Comparison of ENCODE assay signal across 32 cellular contexts in genomic region chr10:66390926-66391325, GRCh38.
DNase-seq lines count a peak whose midpoint lies in the region; ATAC-seq, FAIRE-seq and TF ChIP-seq lines count a peak whose summit lies in the region.
"Had no signal": no experiment of that assay in that cellular context is flagged by ENCODE, and none has a peak within 500 bp of the region (broad histone marks: within the 10 kb centered on the region; RNA-seq: fewer than 3 reads in every experiment).

No MANE protein-coding gene starts in this region.

- H3K4me2 ChIP-seq in HepG2 (ENCODE audit: low read depth, low read length), result no peak overlapping the region
- H3K4me2 ChIP-seq: A549; BLaER1; BLaER1 treated with 17β-estradiol and CSF1 and Interleukin-3, amounts not matched to agents 10 nM and 100 nM had no signal

- no peak for TF ChIP-seq POLR2A in HepG2 (IDR thresholded peaks at IDR 0.05; ENCODE audit: insufficient read depth in 1 of 2, low read depth in 2 of 2, low read length in 2 of 2)
- no peak for TF ChIP-seq POLR2A in right lobe of liver (IDR thresholded peaks at IDR 0.05)

- H3K27ac ChIP-seq in liver (ENCODE audit: low read depth in 1 of 2, low read length in 2 of 2) (peak overlapping the region in 1 of 2 donors; percentile 46), HepG2 (ENCODE audit: extremely low read length, insufficient read depth, low read length) (no peak overlapping the region), right lobe of liver (peak overlapping the region in 2 of 3 donors; percentile 30 to 52)
- H3K27ac ChIP-seq: 22Rv1; A549; BLaER1; BLaER1 treated with 17β-estradiol and CSF1 and Interleukin-3, amounts not matched to agents 10 nM and 100 nM; C4-2B had no signal

- H3K4me1 ChIP-seq in liver (ENCODE audit: control insufficient read depth in 4 of 4, insufficient read depth in 4 of 4, low read length in 3 of 4) (peaks cover 0 to 4% (median 0%) of the 10 kb centered on the region in 4 donors), HepG2 (ENCODE audit: insufficient read depth, low read length) (no peaks in the 10 kb centered on the region), right lobe of liver (peaks cover 0 to 6% (median 0%) of the 10 kb centered on the region in 4 donors)
- H3K4me1 ChIP-seq: A549; BE2C; BLaER1; BLaER1 treated with 17β-estradiol and CSF1 and Interleukin-3, amounts not matched to agents 10 nM and 100 nM; Caco-2 had no signal

- no peaks in the 10 kb centered on the region for H4K20me1 ChIP-seq in HepG2 (ENCODE audit: insufficient read depth, low read length)
- H4K20me1 ChIP-seq: BLaER1; BLaER1 treated with 17β-estradiol and CSF1 and Interleukin-3, amounts not matched to agents 10 nM and 100 nM had no signal

- H2AFZ ChIP-seq in HepG2 (ENCODE audit: low read length), result no peak overlapping the region

- BruUV-seq in HepG2 (replicated peaks; lab: Mats Ljungman, UMichigan), result no TSS peak

- in situ Hi-C loops in HepG2 (cut with HindIII; ENCODE audit: extremely low pct_ligation_motif_present, low pct_unique_long_range_greater_than_20kb), result no loop called here

- DNase-seq in HepG2 (ENCODE audit: low spot score), result no peak
- DNase-seq in left lobe of liver (ENCODE audit: low spot score), result no peak
- no peak for DNase-seq in right lobe of liver
- no peak for DNase-seq in NCI-H2107 treated with DMSO at 0.1 percent for 48 hours (lab: John Stamatoyannopoulos, UW; ENCODE audit: unreplicated experiment)
- DNase-seq in DMS 273 treated with DMSO at 0.1 percent for 48 hours (lab: John Stamatoyannopoulos, UW), result no peak
- DNase-seq: 8988T; ACHN; AML-193; BE2C; C1 segment of cervical spinal cord; Caco-2; Calu3; CD4-positive, alpha-beta memory T cell; CD4-positive, alpha-beta T cell; CD4-positive, CD25-positive, alpha-beta regulatory T cell; CD8-positive, alpha-beta memory T cell; CD8-positive, alpha-beta T cell; COR-L47; DMS153; DMS53; DMS79; DMS79 treated with DMSO at 0.1 percent for 48 hours; DND-41; EL had no signal

- 33% methylated on average over 5 of the region's 5 CpGs for WGBS in liver
- 4% methylated on average over 5 of the region's 5 CpGs for WGBS in HepG2 (ENCODE audit: low lambda C conversion rate)
- 18% methylated on average over 5 of the region's 5 CpGs for WGBS in right lobe of liver (ENCODE audit: insufficient coverage, low coverage, low lambda C conversion rate, missing lambda C conversion rate)

- H3K9me3 ChIP-seq in liver (ENCODE audit: control insufficient read depth in 4 of 4, low read length in 3 of 4) (no peaks in the 10 kb centered on the region), HepG2 (ENCODE audit: low read length) (peaks cover 25% of the 10 kb centered on the region), right lobe of liver (no peaks in the 10 kb centered on the region)
- H3K9me3 ChIP-seq: A549; BE2C; BLaER1; BLaER1 treated with 17β-estradiol and CSF1 and Interleukin-3, amounts not matched to agents 10 nM and 100 nM; Caco-2 had no signal

- intact Hi-C loops in HepG2 (cut with micrococcal nuclease; ENCODE audit: unreplicated experiment), result no loop called here
- intact Hi-C loops in right lobe of liver (cut with DNase I), result no loop called here

- FAIRE-seq in HepG2 (lab: Jason Lieb, UNC), result no peak
- FAIRE-seq: A204.1, A549, D721Med had no signal

- TF ChIP-seq EP300 in HepG2 (IDR thresholded peaks at IDR 0.05; ENCODE audit: low read depth in 2 of 2, low read length in 2 of 2) (no peak), HepG2 (CRISPR knock-in tag; IDR thresholded peaks at IDR 0.05; ENCODE audit: borderline replicate concordance) (no peak)

- no peaks in the 10 kb centered on the region for H3K79me2 ChIP-seq in HepG2 (ENCODE audit: insufficient read depth, low read length)

- H3K9ac ChIP-seq in liver (ENCODE audit: low read depth in 1 of 2, low read length in 2 of 2) (peak overlapping the region; percentile 54 to 76), HepG2 (ENCODE audit: insufficient read depth, low read depth, low read length) (no peak overlapping the region)
- H3K9ac ChIP-seq: BLaER1; BLaER1 treated with 17β-estradiol and CSF1 and Interleukin-3, amounts not matched to agents 10 nM and 100 nM had no signal

- ATAC-seq in HepG2, result no peak
- ATAC-seq in left lobe of liver, result peak; percentile 47
- peak in 3 of 4 donors; percentile 41 to 59 (median 58) for ATAC-seq in right lobe of liver
- ATAC-seq: A549; CD8-positive, alpha-beta T cell had no signal

- H3K27me3 ChIP-seq in liver (ENCODE audit: control insufficient read depth in 4 of 4, insufficient read depth in 4 of 4, low read length in 3 of 4), result no peaks in the 10 kb centered on the region
- no peaks in the 10 kb centered on the region for H3K27me3 ChIP-seq in HepG2 (ENCODE audit: control insufficient read depth in 1 of 2, insufficient read depth in 2 of 2, low read length in 2 of 2)
- no peaks in the 10 kb centered on the region for H3K27me3 ChIP-seq in right lobe of liver
- H3K27me3 ChIP-seq: BE2C; BLaER1; BLaER1 treated with 17β-estradiol and CSF1 and Interleukin-3, amounts not matched to agents 10 nM and 100 nM had no signal

- TF ChIP-seq RAD21 in liver (IDR thresholded peaks at IDR 0.05) (no peak), HepG2 (CRISPR knock-in tag; IDR thresholded peaks at IDR 0.05) (no peak)

- POLR2A ChIA-PET in HepG2 (lab: Yijun Ruan, JAX), result no interaction called here

- H3K36me3 ChIP-seq in liver (ENCODE audit: control insufficient read depth in 4 of 4, insufficient read depth in 3 of 4, low read depth in 1 of 4, low read length in 3 of 4) (no peaks in the 10 kb centered on the region), HepG2 (replicated peaks in 1 of 2; ENCODE audit: control insufficient read depth in 1 of 2, insufficient read depth in 2 of 2, low read length in 2 of 2) (no peaks in the 10 kb centered on the region), right lobe of liver (no peaks in the 10 kb centered on the region)
- H3K36me3 ChIP-seq: BE2C; BLaER1; BLaER1 treated with 17β-estradiol and CSF1 and Interleukin-3, amounts not matched to agents 10 nM and 100 nM had no signal

- CTCF ChIA-PET in HepG2 (lab: Yijun Ruan, JAX; ENCODE audit: low intra/inter-chr PET ratio, low total read pairs), result no interaction called here

- no peak for TF ChIP-seq CTCF in liver (IDR thresholded peaks at IDR 0.05; ENCODE audit: low read depth, low read length, missing input control)
- TF ChIP-seq CTCF in HepG2 (CRISPR knock-in tag; IDR thresholded peaks at IDR 0.05), result no peak
- TF ChIP-seq CTCF in right lobe of liver (IDR thresholded peaks at IDR 0.05), result no peak

- H3K4me3 ChIP-seq in liver (ENCODE audit: low read depth in 1 of 3, low read length in 3 of 3) (peak overlapping the region; percentile 25 to 61 (median 44)), HepG2 (replicated peaks in 1 of 3; ENCODE audit: insufficient read depth in 1 of 3, low read depth in 2 of 3, low read length in 3 of 3) (no peak overlapping the region), right lobe of liver (peak overlapping the region in 2 of 3 donors; percentile 10 to 38)
- H3K4me3 ChIP-seq: A549; BLaER1; BLaER1 treated with 17β-estradiol and CSF1 and Interleukin-3, amounts not matched to agents 10 nM and 100 nM had no signal

TF ChIP-seq in liver, 16 proteins besides CTCF, POLR2A, EP300 and RAD21:
- TF ChIP-seq MAX (IDR thresholded peaks at IDR 0.05), result no peak
- no peak for TF ChIP-seq FOXA2 (IDR thresholded peaks at IDR 0.05)
- TF ChIP-seq NR2F2 (IDR thresholded peaks at IDR 0.05), result no peak
- TF ChIP-seq HNF4A (conservative IDR thresholded peaks at IDR 0.05), result no peak
- no peak for TF ChIP-seq HNF4G (IDR thresholded peaks at IDR 0.05)
- TF ChIP-seq EGR1 (IDR thresholded peaks at IDR 0.05; ENCODE audit: low read depth in 2 of 2), result no peak
- TF ChIP-seq JUND (IDR thresholded peaks at IDR 0.05), result no peak
- no peak for TF ChIP-seq GABPA (IDR thresholded peaks at IDR 0.05 in 1 of 2, conservative IDR thresholded peaks at IDR 0.05 in 1 of 2)

TF ChIP-seq in HepG2, 621 proteins besides CTCF, POLR2A, EP300 and RAD21 (continues in another document):
- TF ChIP-seq E2F2 (CRISPR knock-in tag; IDR thresholded peaks at IDR 0.05; ENCODE audit: borderline replicate concordance) (no peak), ZNF619 (CRISPR knock-in tag; IDR thresholded peaks at IDR 0.05) (no peak), THAP11 (CRISPR knock-in tag; IDR thresholded peaks at IDR 0.05) (no peak), NFIC (IDR thresholded peaks at IDR 0.05; ENCODE audit: low read length) (no peak), KDM5A (IDR thresholded peaks at IDR 0.05; ENCODE audit: borderline replicate concordance, low read length) (no peak), YEATS2 (CRISPR knock-in tag; IDR thresholded peaks at IDR 0.05; ENCODE audit: borderline replicate concordance) (no peak), ATF1 (CRISPR knock-in tag; IDR thresholded peaks at IDR 0.05) (no peak), ATF7-NPFF (CRISPR knock-in tag; IDR thresholded peaks at IDR 0.05; ENCODE audit: low read depth) (no peak), THAP7 (CRISPR knock-in tag; IDR thresholded peaks at IDR 0.05) (no peak)

Comparison
In these comparisons a context has a peak if more than half of its experiments do, and no peak if none do; other contexts are left out.
1. H3K4me3 ChIP-seq: peak in liver (3 of 3) and right lobe of liver (2 of 3); none in HepG2 (0 of 3).